Comparison of ENCODE assay signal across 1 cellular context in the genomic region with DNA sequence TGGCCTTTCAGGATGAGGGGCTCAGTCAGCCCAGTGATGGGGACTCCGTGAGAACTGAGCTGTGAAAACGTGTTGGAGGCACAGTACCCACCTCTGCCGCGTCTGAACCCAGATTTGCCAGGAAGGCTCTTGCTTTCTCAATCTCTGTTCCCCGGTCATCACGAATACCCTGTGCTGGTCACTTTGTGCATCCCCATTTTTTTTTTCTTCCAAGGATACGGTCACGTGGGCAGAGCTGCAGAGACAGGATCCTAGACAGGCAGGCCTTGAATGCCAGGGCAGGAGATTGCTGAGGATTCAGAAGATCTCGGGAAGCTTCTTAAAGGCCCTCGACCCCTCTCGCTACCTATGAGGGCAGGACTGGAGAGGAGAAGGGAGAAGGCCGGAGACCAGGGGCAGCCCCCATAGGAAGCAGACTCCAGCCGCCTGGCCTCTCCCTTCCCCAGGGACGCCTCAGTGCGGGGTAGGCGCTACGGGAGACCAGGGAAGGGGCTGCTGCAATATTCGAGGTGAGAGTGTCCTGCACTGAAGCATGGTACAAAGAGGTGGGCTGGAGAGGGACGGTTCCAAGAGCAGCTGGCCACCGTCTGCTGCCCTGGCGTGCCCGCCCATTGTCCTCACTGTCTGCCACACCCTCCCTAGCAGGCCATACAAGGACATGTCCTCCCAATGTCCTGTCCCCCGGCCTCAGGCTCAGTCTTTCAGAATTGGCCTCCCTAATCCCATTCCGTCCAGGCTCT.
TF ChIP-seq lines count a peak whose summit lies in the region.

No MANE protein-coding gene starts in this region.

TF ChIP-seq in HCT116, 20 proteins besides CTCF, POLR2A, EP300 and RAD21 (continued from another document):
- TF ChIP-seq, protein P1, sequence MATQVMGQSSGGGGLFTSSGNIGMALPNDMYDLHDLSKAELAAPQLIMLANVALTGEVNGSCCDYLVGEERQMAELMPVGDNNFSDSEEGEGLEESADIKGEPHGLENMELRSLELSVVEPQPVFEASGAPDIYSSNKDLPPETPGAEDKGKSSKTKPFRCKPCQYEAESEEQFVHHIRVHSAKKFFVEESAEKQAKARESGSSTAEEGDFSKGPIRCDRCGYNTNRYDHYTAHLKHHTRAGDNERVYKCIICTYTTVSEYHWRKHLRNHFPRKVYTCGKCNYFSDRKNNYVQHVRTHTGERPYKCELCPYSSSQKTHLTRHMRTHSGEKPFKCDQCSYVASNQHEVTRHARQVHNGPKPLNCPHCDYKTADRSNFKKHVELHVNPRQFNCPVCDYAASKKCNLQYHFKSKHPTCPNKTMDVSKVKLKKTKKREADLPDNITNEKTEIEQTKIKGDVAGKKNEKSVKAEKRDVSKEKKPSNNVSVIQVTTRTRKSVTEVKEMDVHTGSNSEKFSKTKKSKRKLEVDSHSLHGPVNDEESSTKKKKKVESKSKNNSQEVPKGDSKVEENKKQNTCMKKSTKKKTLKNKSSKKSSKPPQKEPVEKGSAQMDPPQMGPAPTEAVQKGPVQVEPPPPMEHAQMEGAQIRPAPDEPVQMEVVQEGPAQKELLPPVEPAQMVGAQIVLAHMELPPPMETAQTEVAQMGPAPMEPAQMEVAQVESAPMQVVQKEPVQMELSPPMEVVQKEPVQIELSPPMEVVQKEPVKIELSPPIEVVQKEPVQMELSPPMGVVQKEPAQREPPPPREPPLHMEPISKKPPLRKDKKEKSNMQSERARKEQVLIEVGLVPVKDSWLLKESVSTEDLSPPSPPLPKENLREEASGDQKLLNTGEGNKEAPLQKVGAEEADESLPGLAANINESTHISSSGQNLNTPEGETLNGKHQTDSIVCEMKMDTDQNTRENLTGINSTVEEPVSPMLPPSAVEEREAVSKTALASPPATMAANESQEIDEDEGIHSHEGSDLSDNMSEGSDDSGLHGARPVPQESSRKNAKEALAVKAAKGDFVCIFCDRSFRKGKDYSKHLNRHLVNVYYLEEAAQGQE (IDR thresholded peaks at IDR 0.05; ENCODE audit: low read depth), result no peak
- TF ChIP-seq SP1 (IDR thresholded peaks at IDR 0.05; ENCODE audit: low read depth), result no peak
- TF ChIP-seq, protein P2, sequence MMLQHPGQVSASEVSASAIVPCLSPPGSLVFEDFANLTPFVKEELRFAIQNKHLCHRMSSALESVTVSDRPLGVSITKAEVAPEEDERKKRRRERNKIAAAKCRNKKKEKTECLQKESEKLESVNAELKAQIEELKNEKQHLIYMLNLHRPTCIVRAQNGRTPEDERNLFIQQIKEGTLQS (IDR thresholded peaks at IDR 0.05), result no peak
- no peak for TF ChIP-seq ZNF274 (IDR thresholded peaks at IDR 0.05; ENCODE audit: low read depth, low read length)
- TF ChIP-seq CEBPB (IDR thresholded peaks at IDR 0.05; ENCODE audit: low read depth), result no peak
- TF ChIP-seq SIN3A (IDR thresholded peaks at IDR 0.05; ENCODE audit: low read depth), result no peak
- no peak for TF ChIP-seq POLR2AphosphoS5 (IDR thresholded peaks at IDR 0.05; ENCODE audit: low read depth, low read length)
